24 cellular contexts compared by ENCODE assay signal in genomic region chr1:182368903-182369302, GRCh38. TPM values are rescaled to one million over a fixed set of nuclear protein-coding genes. Genes with fewer than 3 reads are reported as not detected.
"Had no signal": no experiment of that assay in that cellular context is flagged by ENCODE, and none has a peak within 500 bp of the region (broad histone marks: within the 10 kb centered on the region; RNA-seq: fewer than 3 reads in every experiment).

No MANE protein-coding gene starts in this region.

- H3K27ac ChIP-seq: brain microvascular endothelial cell, sigmoid colon, upper lobe of left lung had no signal

- H3K36me3 Mint-ChIP-seq: stimulated activated memory B cell treated with anti-CD40 and anti-IgM and Interleukin-4, amounts not matched to agents 10 μg/mL and 1 μg/mL and 100 μg/mL, for 72 hours had no signal

- H3K9me3 ChIP-seq: gastrocnemius medialis, sigmoid colon, testis, upper lobe of left lung had no signal

- DNase-seq: activated CD4-positive, alpha-beta T cell treated with anti-CD3 and anti-CD28 coated beads, Interleukin-2, amount 50 U/mL, for 1 hour; activated CD8-positive, alpha-beta memory T cell treated with anti-CD3 and anti-CD28 coated beads, Interleukin-2, amount 50 U/mL, for 4 hours; activated effector memory CD4-positive, alpha-beta T cell treated with Interleukin-2 at 50 U/mL for 16 hours; activated naive CD4-positive, alpha-beta T cell treated with anti-CD3 and anti-CD28 coated beads, Interleukin-2, amount 10 ng/mL, durations not matched to agents 7 days and 5 days; activated naive CD8-positive, alpha-beta T cell treated with anti-CD3 and anti-CD28 coated beads, Interleukin-2, amount 50 U/mL, for 24 hours; activated T-cell treated with anti-CD3 and anti-CD28 coated beads, Interleukin-2, amount 50 U/mL, for 48 hours; anterior cingulate cortex; brain microvascular endothelial cell; central memory CD4-positive, alpha-beta T cell; gastrocnemius medialis; head of caudate nucleus; midbrain; nucleus accumbens; sigmoid colon; stimulated activated CD4-positive, alpha-beta T cell treated with anti-CD3 and anti-CD28 coated beads, Interleukin-4, amount 100 ng/mL, for 24 hours; testis; upper lobe of left lung had no signal

- H3K4me1 ChIP-seq: sigmoid colon had no signal

- H3K4me3 Mint-ChIP-seq: activated naive CD4-positive, alpha-beta T cell treated with anti-CD3 and anti-CD28 coated beads, Interleukin-2, amount 10 ng/mL, durations not matched to agents 7 days and 5 days; activated naive CD8-positive, alpha-beta T cell treated with anti-CD3 and anti-CD28 coated beads, Interleukin-2, amount 50 U/mL, for 24 hours; nephron; stimulated activated memory B cell treated with anti-CD40 and anti-IgM and Interleukin-4, amounts not matched to agents 10 μg/mL and 1 μg/mL and 100 μg/mL, for 72 hours had no signal

- ATAC-seq: activated CD4-positive, CD25-positive, alpha-beta regulatory T cell treated with anti-CD3 and anti-CD28 coated beads, Interleukin-2, amount 50 U/mL, for 24 hours; activated naive CD8-positive, alpha-beta T cell treated with anti-CD3 and anti-CD28 coated beads, Interleukin-2, amount 50 U/mL, for 24 hours; stimulated activated memory B cell treated with anti-CD40 and anti-IgM and Interleukin-4, amounts not matched to agents 10 μg/mL and 1 μg/mL and 100 μg/mL, for 72 hours had no signal

- H3K4me1 Mint-ChIP-seq: activated naive CD4-positive, alpha-beta T cell treated with anti-CD3 and anti-CD28 coated beads, Interleukin-2, amount 10 ng/mL, durations not matched to agents 7 days and 5 days; activated naive CD8-positive, alpha-beta T cell treated with anti-CD3 and anti-CD28 coated beads, Interleukin-2, amount 50 U/mL, for 24 hours had no signal

- H3K27me3 Mint-ChIP-seq: activated naive CD8-positive, alpha-beta T cell treated with anti-CD3 and anti-CD28 coated beads, Interleukin-2, amount 50 U/mL, for 24 hours had no signal

- H3K27ac Mint-ChIP-seq: activated naive CD4-positive, alpha-beta T cell treated with anti-CD3 and anti-CD28 coated beads, Interleukin-2, amount 10 ng/mL, durations not matched to agents 7 days and 5 days; activated naive CD8-positive, alpha-beta T cell treated with anti-CD3 and anti-CD28 coated beads, Interleukin-2, amount 50 U/mL, for 24 hours; stimulated activated memory B cell treated with anti-CD40 and anti-IgM and Interleukin-4, amounts not matched to agents 10 μg/mL and 1 μg/mL and 100 μg/mL, for 72 hours had no signal

- H3K27me3 ChIP-seq: brain microvascular endothelial cell, gastrocnemius medialis, sigmoid colon, testis, upper lobe of left lung had no signal

- H3K9me3 Mint-ChIP-seq: activated naive CD4-positive, alpha-beta T cell treated with anti-CD3 and anti-CD28 coated beads, Interleukin-2, amount 10 ng/mL, durations not matched to agents 7 days and 5 days; activated naive CD8-positive, alpha-beta T cell treated with anti-CD3 and anti-CD28 coated beads, Interleukin-2, amount 50 U/mL, for 24 hours; nephron; stimulated activated memory B cell treated with anti-CD40 and anti-IgM and Interleukin-4, amounts not matched to agents 10 μg/mL and 1 μg/mL and 100 μg/mL, for 72 hours had no signal

- FAIRE-seq: colon, endometrium, keratinocyte had no signal

- H3K36me3 ChIP-seq: brain microvascular endothelial cell, gastrocnemius medialis, sigmoid colon, upper lobe of left lung had no signal

- H3K4me3 ChIP-seq: gastrocnemius medialis, lung, sigmoid colon, testis, upper lobe of left lung had no signal

RNA-seq across cellular contexts. Expression of gene TEDDM1, which starts 31.6 kb away (rescaled TPM):
- total RNA-seq: gastrocnemius medialis, lung, sigmoid colon, testis, upper lobe of left lung had no signal
- polyA plus RNA-seq: keratinocyte, lung, sigmoid colon had no signal
